Comparison of ENCODE assay signal across 22 cellular contexts in genomic region chr10:94062611-94063010, GRCh38.
"Had no signal": no experiment of that assay in that cellular context is flagged by ENCODE, and none has a peak within 500 bp of the region (broad histone marks: within the 10 kb centered on the region; RNA-seq: fewer than 3 reads in every experiment).

No MANE protein-coding gene starts in this region.

- H3K9ac ChIP-seq: neural progenitor cell had no signal

- H3K36me3 ChIP-seq: esophagus muscularis mucosa, heart left ventricle, left lung, lower lobe of right lung, neural progenitor cell, pancreas, tibial nerve, upper lobe of right lung, vagina had no signal

- DNase-seq: effector memory CD8-positive, alpha-beta T cell; heart left ventricle; hippocampal formation; islet precursor cell; left lung; lower lobe of right lung; natural killer cell; occipital lobe; pancreas; right cardiac atrium; stimulated activated CD4-positive, alpha-beta T cell treated with anti-CD3 and anti-CD28 coated beads, Interleukin-2, amount 100 ng/mL, for 24 hours; stimulated activated CD4-positive, alpha-beta T cell treated with anti-CD3 and anti-CD28 coated beads, Interleukin-4, amount 100 ng/mL, for 4 hours; stimulated activated naive B cell treated with anti-CD40 and anti-IgM and Interleukin-4, amounts not matched to agents 10 μg/mL and 1 μg/mL and 100 μg/mL, for 72 hours; stimulated activated naive CD8-positive, alpha-beta T cell treated with anti-CD3 and anti-CD28 coated beads, Interleukin-15, amount 100 ng/mL, for 72 hours; testis; upper lobe of right lung had no signal

- H3K4me2 ChIP-seq: neural progenitor cell had no signal

- H3K27me3 ChIP-seq: esophagus muscularis mucosa, heart left ventricle, left lung, neural progenitor cell, pancreas, testis, tibial nerve, upper lobe of right lung, vagina had no signal

- H3K4me3 ChIP-seq: esophagus muscularis mucosa, heart left ventricle, left lung, lower lobe of right lung, neural progenitor cell, pancreas, skin epidermis, testis, tibial nerve, upper lobe of right lung, vagina had no signal

- H3K9me3 ChIP-seq: esophagus muscularis mucosa, heart left ventricle, left lung, lower lobe of right lung, pancreas, testis, tibial nerve, upper lobe of right lung, vagina had no signal

- H2AFZ ChIP-seq: neural progenitor cell had no signal

- H3K4me1 ChIP-seq: esophagus muscularis mucosa, left lung, lower lobe of right lung, neural progenitor cell, pancreas, testis, upper lobe of right lung, vagina had no signal

- ATAC-seq: effector memory CD8-positive, alpha-beta T cell; heart left ventricle; left lung; lower lobe of right lung; natural killer cell; pancreas; right cardiac atrium; stimulated activated naive B cell treated with anti-CD40 and anti-IgM and Interleukin-4, amounts not matched to agents 10 μg/mL and 1 μg/mL and 100 μg/mL, for 72 hours; stimulated activated naive CD8-positive, alpha-beta T cell treated with anti-CD3 and anti-CD28 coated beads, Interleukin-15, amount 100 ng/mL, for 72 hours; upper lobe of right lung had no signal

- H3K27ac ChIP-seq: epithelial cell of prostate, esophagus muscularis mucosa, heart left ventricle, left lung, lower lobe of right lung, neural progenitor cell, pancreas, skin epidermis, testis, tibial nerve, upper lobe of right lung, vagina had no signal
